ENCODE assay signal across 14 cellular contexts in genomic region chr7:134854816-134855215, GRCh38.
A peak's percentile ranks its signal among the peaks of the same experiment; 100 is the strongest.
DNase-seq lines count a peak whose midpoint lies in the region; ATAC-seq and TF ChIP-seq lines count a peak whose summit lies in the region.
"Had no signal": no experiment of that assay in that cellular context is flagged by ENCODE, and none has a peak within 500 bp of the region (broad histone marks: within the 10 kb centered on the region; RNA-seq: fewer than 3 reads in every experiment).

No MANE protein-coding gene starts in this region.

- no peak overlapping the region for H3K4me3 Mint-ChIP-seq in activated naive CD8-positive, alpha-beta T cell treated with anti-CD3 and anti-CD28 coated beads, Interleukin-2, amount 10 ng/mL, durations not matched to agents 7 days and 5 days
- H3K4me3 Mint-ChIP-seq: activated CD8-positive, alpha-beta memory T cell treated with anti-CD3 and anti-CD28 coated beads, Interleukin-2, amount 10 ng/mL, durations not matched to agents 7 days and 5 days; CD8-positive, alpha-beta T cell had no signal

- H3K27ac ChIP-seq in hepatocyte (peak overlapping the region; percentile 21), uterus (peak overlapping the region; percentile 53 to 78)

- no peaks in the 10 kb centered on the region for H3K9me2 ChIP-seq in hepatocyte (replicated peaks; ENCODE audit: insufficient read depth)

- intact Hi-C loops in Right ventricle myocardium inferior (cut with DNase I), result no loop called here
- intact Hi-C loops in cardiac septum (cut with DNase I), result no loop called here
- intact Hi-C loops in uterus (cut with DNase I; ENCODE audit: low total_unique reads), result no loop called here

- peaks cover 7% of the 10 kb centered on the region for H3K9me3 Mint-ChIP-seq in activated naive CD8-positive, alpha-beta T cell treated with anti-CD3 and anti-CD28 coated beads, Interleukin-2, amount 10 ng/mL, durations not matched to agents 7 days and 5 days
- H3K9me3 Mint-ChIP-seq: CD8-positive, alpha-beta T cell had no signal

- H3K4me3 ChIP-seq in hepatocyte, result no peak overlapping the region
- H3K4me3 ChIP-seq in uterus, result no peak overlapping the region

- peaks cover 29% of the 10 kb centered on the region for H3K4me1 ChIP-seq in hepatocyte (ENCODE audit: insufficient read depth)
- peaks cover 6 to 11% of the 10 kb centered on the region in 2 donors for H3K4me1 ChIP-seq in uterus

- no peaks in the 10 kb centered on the region for H3K27me3 ChIP-seq in hepatocyte
- no peaks in the 10 kb centered on the region for H3K27me3 ChIP-seq in uterus

- DNase-seq in Right ventricle myocardium inferior (ENCODE audit: missing footprints), result no peak
- no peak for DNase-seq in cardiac septum (ENCODE audit: low spot score)
- no peak for DNase-seq in activated naive CD8-positive, alpha-beta T cell treated with anti-CD3 and anti-CD28 coated beads, Interleukin-2, amount 10 ng/mL, durations not matched to agents 7 days and 5 days
- no peak for DNase-seq in hepatocyte (ENCODE audit: low spot score)
- DNase-seq in uterus, result no peak
- DNase-seq in cortex of kidney (lab: John Stamatoyannopoulos, UW), result no peak
- no peak for DNase-seq in AML-193 (lab: John Stamatoyannopoulos, UW)
- no peak for DNase-seq in DMS79 (lab: John Stamatoyannopoulos, UW)
- DNase-seq: activated CD8-positive, alpha-beta memory T cell treated with anti-CD3 and anti-CD28 coated beads, Interleukin-2, amount 10 ng/mL, durations not matched to agents 7 days and 5 days; CD8-positive, alpha-beta T cell; head of caudate nucleus; NCI-H226; SHP77 treated with DMSO at 0.1 percent for 48 hours; stimulated activated naive CD4-positive, alpha-beta T cell had no signal

- no peak for TF ChIP-seq POLR2A in uterus (IDR thresholded peaks at IDR 0.05)

- H3K36me3 ChIP-seq in hepatocyte (replicated peaks; ENCODE audit: insufficient read depth, low read depth), result no peaks in the 10 kb centered on the region
- H3K36me3 ChIP-seq in uterus, result no peaks in the 10 kb centered on the region

- POLR2A ChIA-PET in activated naive CD8-positive, alpha-beta T cell treated with anti-CD3 and anti-CD28 coated beads, Interleukin-2, amount 10 ng/mL, durations not matched to agents 7 days and 5 days (lab: Charles Lee), result interaction anchor here (1.4 kb wide), 1 partner anchor 10 kb away, joined by 7 read pairs; no protein-coding TSS in a partner anchor

- H3K9me3 ChIP-seq in hepatocyte (ENCODE audit: low read depth), result no peaks in the 10 kb centered on the region
- no peaks in the 10 kb centered on the region for H3K9me3 ChIP-seq in uterus

- H3K4me2 ChIP-seq in hepatocyte, result no peak overlapping the region

- H3K27ac Mint-ChIP-seq in activated naive CD8-positive, alpha-beta T cell treated with anti-CD3 and anti-CD28 coated beads, Interleukin-2, amount 10 ng/mL, durations not matched to agents 7 days and 5 days, result peak overlapping the region; percentile 42
- H3K27ac Mint-ChIP-seq: activated CD8-positive, alpha-beta memory T cell treated with anti-CD3 and anti-CD28 coated beads, Interleukin-2, amount 10 ng/mL, durations not matched to agents 7 days and 5 days; CD8-positive, alpha-beta T cell had no signal

- H2AFZ ChIP-seq in hepatocyte, result no peak overlapping the region

- H4K20me1 ChIP-seq in hepatocyte (ENCODE audit: insufficient read depth, poor library complexity, severe bottlenecking), result no peaks in the 10 kb centered on the region

- TF ChIP-seq CTCF in hepatocyte (IDR thresholded peaks at IDR 0.05; ENCODE audit: poor library complexity) (no peak), uterus (IDR thresholded peaks at IDR 0.05) (no peak)

- peaks cover 14% of the 10 kb centered on the region for H3K36me3 Mint-ChIP-seq in activated naive CD8-positive, alpha-beta T cell treated with anti-CD3 and anti-CD28 coated beads, Interleukin-2, amount 10 ng/mL, durations not matched to agents 7 days and 5 days
- H3K36me3 Mint-ChIP-seq: activated CD8-positive, alpha-beta memory T cell treated with anti-CD3 and anti-CD28 coated beads, Interleukin-2, amount 10 ng/mL, durations not matched to agents 7 days and 5 days; CD8-positive, alpha-beta T cell had no signal

- ATAC-seq in Right ventricle myocardium inferior, result peak; percentile 47
- ATAC-seq in activated naive CD8-positive, alpha-beta T cell treated with anti-CD3 and anti-CD28 coated beads, Interleukin-2, amount 10 ng/mL, durations not matched to agents 7 days and 5 days (ENCODE audit: low read depth), result no peak
- ATAC-seq: activated CD8-positive, alpha-beta memory T cell treated with anti-CD3 and anti-CD28 coated beads, Interleukin-2, amount 10 ng/mL, durations not matched to agents 7 days and 5 days; CD8-positive, alpha-beta T cell had no signal

- no peaks in the 10 kb centered on the region for H3K27me3 Mint-ChIP-seq in activated naive CD8-positive, alpha-beta T cell treated with anti-CD3 and anti-CD28 coated beads, Interleukin-2, amount 10 ng/mL, durations not matched to agents 7 days and 5 days

- WGBS in hepatocyte (ENCODE audit: low lambda C conversion rate, missing lambda C conversion rate), result 52% methylated on average over 3 of the region's 3 CpGs

- peaks cover 23% of the 10 kb centered on the region for H3K4me1 Mint-ChIP-seq in activated naive CD8-positive, alpha-beta T cell treated with anti-CD3 and anti-CD28 coated beads, Interleukin-2, amount 10 ng/mL, durations not matched to agents 7 days and 5 days

- peaks cover 25% of the 10 kb centered on the region for H3K79me2 ChIP-seq in hepatocyte
